ENCODE assay signal across 23 cellular contexts in the genomic region with DNA sequence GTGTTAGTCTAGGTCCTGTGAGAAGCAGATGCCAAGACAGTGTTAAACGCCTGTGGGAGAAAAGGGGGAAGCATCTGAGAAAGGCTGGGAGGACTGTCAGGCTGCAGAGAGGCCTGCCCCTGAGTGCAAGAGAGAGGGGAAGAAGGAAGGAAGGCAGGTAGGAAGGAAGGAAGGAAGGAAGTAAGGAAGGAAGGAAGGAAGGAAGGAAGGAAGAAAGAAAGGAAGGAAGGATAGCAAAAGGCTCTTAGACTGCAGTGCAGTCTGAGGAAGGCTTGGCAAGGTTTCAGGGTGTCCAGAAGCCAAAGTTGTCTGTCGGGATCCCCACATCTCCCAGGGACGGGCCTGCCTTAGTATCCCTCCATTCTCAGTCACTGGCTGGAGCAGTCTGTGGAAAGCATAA.
DNase-seq lines count a peak whose midpoint lies in the region; ATAC-seq, FAIRE-seq and TF ChIP-seq lines count a peak whose summit lies in the region.
"Had no signal": no experiment of that assay in that cellular context is flagged by ENCODE, and none has a peak within 500 bp of the region (broad histone marks: within the 10 kb centered on the region; RNA-seq: fewer than 3 reads in every experiment).

No MANE protein-coding gene starts in this region.

- H3K9ac ChIP-seq in K562 (ENCODE audit: insufficient read depth in 1 of 2, low read depth in 2 of 2, low read length in 2 of 2), result no peak overlapping the region
- H3K9ac ChIP-seq: KMS-11 had no signal

- DNase-seq in A673 (ENCODE audit: low spot score) (no peak), Calu3 (no peak), K562 (ENCODE audit: extremely low read depth in 1 of 4, low spot score in 3 of 4) (no peak), nephron progenitor cell (no peak), amygdala (lab: John Stamatoyannopoulos, UW) (no peak), heart right ventricle (no peak), retina (no peak)
- DNase-seq in effector CD8-positive, alpha-beta T cell (lab: John Stamatoyannopoulos, UW), result no peak
- DNase-seq: 8988T; Caco-2; CD4-positive, alpha-beta T cell; DMS153; DMS79; GDM1; HCEC 1CT; HFFc6 had no signal

- no peak for ATAC-seq in K562
- no peak for ATAC-seq in heart right ventricle
- ATAC-seq: HepG2 had no signal

- POLR2A ChIA-PET in A673 (lab: Charles Lee; ENCODE audit: low non-redundant PET) (no interaction called here), K562 (lab: Yijun Ruan, JAX) (no interaction called here)

- no peaks in the 10 kb centered on the region for H3K79me2 ChIP-seq in K562 (ENCODE audit: control insufficient read depth, insufficient read depth, low read length)

- no peaks in the 10 kb centered on the region for H3K9me1 ChIP-seq in K562 (ENCODE audit: control insufficient read depth, insufficient read depth, low read length)

- H3K4me3 Mint-ChIP-seq in Calu3 (ENCODE audit: low read depth, unreplicated experiment) (no peak overlapping the region), nephron progenitor cell (no peak overlapping the region)
- H3K4me3 Mint-ChIP-seq: B cell; CD4-positive, alpha-beta T cell; HFFc6; IgD-negative memory B cell had no signal

- H3K4me3 ChIP-seq in A673 (ENCODE audit: low read depth, low read length, poor library complexity, severe bottlenecking) (no peak overlapping the region), K562 (no peak overlapping the region), heart right ventricle (no peak overlapping the region)

- BruUV-seq in A673 (replicated peaks; lab: Mats Ljungman, UMichigan) (no TSS peak), Calu3 (replicated peaks; lab: Mats Ljungman, UMichigan) (no TSS peak), K562 (replicated peaks; lab: Mats Ljungman, UMichigan) (no TSS peak)

- no peak for TF ChIP-seq POLR2A in K562 (conservative IDR thresholded peaks at IDR 0.05)

- WGBS in K562 (ENCODE audit: insufficient coverage, low coverage, missing lambda C conversion rate), result 3% methylated on average over 3 of the region's 3 CpGs
- 78 to 79% methylated on average over 3 of the region's 3 CpGs for WGBS in heart right ventricle, 2 donors

- CTCF ChIA-PET in A673 (lab: Charles Lee), result no interaction called here
- CTCF ChIA-PET in Calu3 (lab: Charles Lee), result no interaction called here
- CTCF ChIA-PET in K562 (lab: Yijun Ruan, JAX; ENCODE audit: low intra/inter-chr PET ratio), result no interaction called here

- no peak overlapping the region for H3K4me2 ChIP-seq in K562 (ENCODE audit: insufficient read depth, low read length)
- H3K4me2 ChIP-seq: KMS-11 had no signal

- H3K9me3 Mint-ChIP-seq in Calu3 (ENCODE audit: low read depth, unreplicated experiment), result no peaks in the 10 kb centered on the region
- no peaks in the 10 kb centered on the region for H3K9me3 Mint-ChIP-seq in nephron progenitor cell
- H3K9me3 Mint-ChIP-seq: CD4-positive, alpha-beta T cell; HFFc6; IgD-negative memory B cell had no signal

- H2AFZ ChIP-seq in K562 (ENCODE audit: low read depth, low read length), result peak overlapping the region; percentile 56; the same call in 1 of the 2 replicates

- TF ChIP-seq EP300 in K562 (IDR thresholded peaks at IDR 0.05; ENCODE audit: low read length), result no peak

- in situ Hi-C loops in K562 (cut with MboI), result no loop called here

- no peaks in the 10 kb centered on the region for H3K27me3 Mint-ChIP-seq in Calu3 (ENCODE audit: unreplicated experiment)
- peaks cover 4% of the 10 kb centered on the region for H3K27me3 Mint-ChIP-seq in nephron progenitor cell (ENCODE audit: low read depth, poor library complexity)

- H4K20me1 ChIP-seq in K562 (replicated peaks; ENCODE audit: control insufficient read depth, insufficient read depth, low read length), result no peaks in the 10 kb centered on the region

- TF ChIP-seq CTCF in A673 (conservative IDR thresholded peaks at IDR 0.05; ENCODE audit: low read depth, low read length) (no peak), Calu3 (IDR thresholded peaks at IDR 0.05; ENCODE audit: unreplicated experiment) (no peak), K562 (IDR thresholded peaks at IDR 0.05 in 2 of 3, conservative IDR thresholded peaks at IDR 0.05 in 1 of 3; ENCODE audit: insufficient read depth in 2 of 3, low read depth in 1 of 3, low read length in 3 of 3) (no peak), nephron progenitor cell (IDR thresholded peaks at IDR 0.05) (no peak), heart right ventricle (IDR thresholded peaks at IDR 0.05) (no peak)

- peak overlapping the region; percentile 2 for H3K27ac Mint-ChIP-seq in Calu3 (ENCODE audit: unreplicated experiment)
- peak overlapping the region; percentile 65 for H3K27ac Mint-ChIP-seq in nephron progenitor cell
- H3K27ac Mint-ChIP-seq: B cell; CD4-positive, alpha-beta T cell; HFFc6; IgD-negative memory B cell had no signal

- FAIRE-seq in K562 (lab: Jason Lieb, UNC), result no peak
- FAIRE-seq: GM12892, GM18507, HepG2 had no signal

- H3K36me3 Mint-ChIP-seq in Calu3 (ENCODE audit: insufficient read depth, unreplicated experiment) (no peaks in the 10 kb centered on the region), nephron progenitor cell (ENCODE audit: low read depth) (no peaks in the 10 kb centered on the region)
- H3K36me3 Mint-ChIP-seq: IgD-negative memory B cell had no signal

- intact Hi-C loops in A673 (cut with micrococcal nuclease; ENCODE audit: unreplicated experiment), result loop anchor here (10.0 kb wide), 1 partner anchor 211 kb away; no protein-coding TSS in a partner anchor
- intact Hi-C loops in Calu3 (cut with micrococcal nuclease; ENCODE audit: unreplicated experiment), result no loop called here
- intact Hi-C loops in K562 (cut with micrococcal nuclease), result loop anchor here (5.0 kb wide), 1 partner anchor 48 kb away; no protein-coding TSS in a partner anchor
- intact Hi-C loops in heart right ventricle (cut with DNase I), result loop anchor here in 1 of 10 donors (10.0 kb wide), 1 partner anchor 91 kb away; a partner anchor contains a TSS

- peaks cover 19% of the 10 kb centered on the region for H3K4me1 Mint-ChIP-seq in Calu3 (ENCODE audit: low read depth, unreplicated experiment)
- H3K4me1 Mint-ChIP-seq in nephron progenitor cell, result peaks cover 25% of the 10 kb centered on the region
- H3K4me1 Mint-ChIP-seq: B cell, IgD-negative memory B cell had no signal

- H3K4me1 ChIP-seq in A673 (ENCODE audit: insufficient read depth, low read length, poor library complexity, severe bottlenecking), result peaks cover 70% of the 10 kb centered on the region
- no peaks in the 10 kb centered on the region; a peak in 1 of 5 replicates for H3K4me1 ChIP-seq in K562 (replicated peaks in 1 of 2; ENCODE audit: control insufficient read depth in 2 of 2, insufficient read depth in 2 of 2, low read length in 2 of 2)
- peaks cover 0 to 6% (median 0%) of the 10 kb centered on the region in 9 donors for H3K4me1 ChIP-seq in heart right ventricle
- H3K4me1 ChIP-seq: Caco-2 had no signal

- no peaks in the 10 kb centered on the region for H3K27me3 ChIP-seq in A673 (replicated peaks; ENCODE audit: insufficient read depth, low read depth, low read length, poor library complexity)
- peaks cover 3 to 22% of the 10 kb centered on the region in 2 experiments; a peak in 2 of 5 replicates for H3K27me3 ChIP-seq in K562 (ENCODE audit: control insufficient read depth in 2 of 2, insufficient read depth in 2 of 2, low read length in 2 of 2)
- no peaks in the 10 kb centered on the region for H3K27me3 ChIP-seq in heart right ventricle

- no peak for TF ChIP-seq RAD21 in K562 (CRISPR knock-in tag; conservative IDR thresholded peaks at IDR 0.05 in 1 of 2, IDR thresholded peaks at IDR 0.05 in 1 of 2)

- H3K9me3 ChIP-seq in A673 (ENCODE audit: low read depth, low read length, poor library complexity, severe bottlenecking) (no peaks in the 10 kb centered on the region), K562 (replicated peaks; ENCODE audit: control insufficient read depth, insufficient read depth, low read depth, low read length) (no peaks in the 10 kb centered on the region), heart right ventricle (no peaks in the 10 kb centered on the region)
- H3K9me3 ChIP-seq: Caco-2 had no signal

- H3K36me3 ChIP-seq in A673 (ENCODE audit: insufficient read depth, low read length, poor library complexity, severe bottlenecking), result no peaks in the 10 kb centered on the region
- H3K36me3 ChIP-seq in K562 (ENCODE audit: control insufficient read depth, insufficient read depth, low read length), result no peaks in the 10 kb centered on the region
- H3K36me3 ChIP-seq in heart right ventricle, result no peaks in the 10 kb centered on the region

- H3K27ac ChIP-seq in A673 (ENCODE audit: low read depth, low read length, poor library complexity, severe bottlenecking), result peak overlapping the region; percentile 6
- H3K27ac ChIP-seq in K562 (ENCODE audit: extremely low read depth, low read depth, low read length), result no peak overlapping the region
- no peak overlapping the region for H3K27ac ChIP-seq in heart right ventricle
- H3K27ac ChIP-seq: C4-2B, KMS-11 had no signal

TF ChIP-seq in K562, 482 proteins besides CTCF, POLR2A, EP300 and RAD21:
- TF ChIP-seq MEF2A (IDR thresholded peaks at IDR 0.05; ENCODE audit: control insufficient read depth, low read depth, low read length) (no peak), NCOA6 (IDR thresholded peaks at IDR 0.05) (no peak), TCF3 (CRISPR knock-in tag; IDR thresholded peaks at IDR 0.05) (no peak)
